In the genomic region with DNA sequence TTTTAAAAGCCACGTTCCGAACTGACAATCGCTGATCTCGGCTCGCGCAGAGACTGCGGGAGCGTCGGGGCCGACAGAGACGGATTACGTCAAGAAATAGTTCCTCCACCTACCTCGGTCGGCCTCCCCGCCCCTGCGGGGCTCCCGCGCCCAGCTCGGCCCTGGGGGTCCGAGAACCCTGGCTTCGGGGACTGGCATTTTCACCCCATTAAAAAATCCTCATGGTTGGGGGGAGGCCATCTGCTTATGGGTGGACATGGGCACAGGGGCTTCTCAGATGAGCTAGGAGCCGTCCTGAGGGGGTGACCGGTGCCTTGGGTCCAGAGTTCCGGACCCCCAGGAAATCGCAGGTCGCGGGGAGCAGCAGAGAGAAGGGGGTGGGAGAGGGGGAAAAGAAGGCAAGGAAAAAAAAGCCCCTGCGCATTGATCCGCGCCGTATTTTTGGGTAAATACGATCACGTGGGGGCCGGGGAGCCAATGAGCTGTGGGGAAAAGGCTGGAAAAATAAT, we compare ENCODE assay signal across 1 cellular context.
A peak's percentile ranks its signal among the peaks of the same experiment; 100 is the strongest.
TF ChIP-seq lines count a peak whose summit lies in the region.

No MANE protein-coding gene starts in this region.

TF ChIP-seq in K562, 482 proteins besides CTCF, POLR2A, EP300 and RAD21 (continued from another document and continues in another):
- TF ChIP-seq AFF1 (IDR thresholded peaks at IDR 0.05; ENCODE audit: low read depth in 1 of 2, partially characterized antibody in 2 of 2): peak in 1 of 2 experiments; percentile 36
- TF ChIP-seq POLR2G (IDR thresholded peaks at IDR 0.05; ENCODE audit: low read depth, low read length): no peak
- TF ChIP-seq THRAP3 (IDR thresholded peaks at IDR 0.05; ENCODE audit: borderline replicate concordance): no peak
- TF ChIP-seq, protein P1, sequence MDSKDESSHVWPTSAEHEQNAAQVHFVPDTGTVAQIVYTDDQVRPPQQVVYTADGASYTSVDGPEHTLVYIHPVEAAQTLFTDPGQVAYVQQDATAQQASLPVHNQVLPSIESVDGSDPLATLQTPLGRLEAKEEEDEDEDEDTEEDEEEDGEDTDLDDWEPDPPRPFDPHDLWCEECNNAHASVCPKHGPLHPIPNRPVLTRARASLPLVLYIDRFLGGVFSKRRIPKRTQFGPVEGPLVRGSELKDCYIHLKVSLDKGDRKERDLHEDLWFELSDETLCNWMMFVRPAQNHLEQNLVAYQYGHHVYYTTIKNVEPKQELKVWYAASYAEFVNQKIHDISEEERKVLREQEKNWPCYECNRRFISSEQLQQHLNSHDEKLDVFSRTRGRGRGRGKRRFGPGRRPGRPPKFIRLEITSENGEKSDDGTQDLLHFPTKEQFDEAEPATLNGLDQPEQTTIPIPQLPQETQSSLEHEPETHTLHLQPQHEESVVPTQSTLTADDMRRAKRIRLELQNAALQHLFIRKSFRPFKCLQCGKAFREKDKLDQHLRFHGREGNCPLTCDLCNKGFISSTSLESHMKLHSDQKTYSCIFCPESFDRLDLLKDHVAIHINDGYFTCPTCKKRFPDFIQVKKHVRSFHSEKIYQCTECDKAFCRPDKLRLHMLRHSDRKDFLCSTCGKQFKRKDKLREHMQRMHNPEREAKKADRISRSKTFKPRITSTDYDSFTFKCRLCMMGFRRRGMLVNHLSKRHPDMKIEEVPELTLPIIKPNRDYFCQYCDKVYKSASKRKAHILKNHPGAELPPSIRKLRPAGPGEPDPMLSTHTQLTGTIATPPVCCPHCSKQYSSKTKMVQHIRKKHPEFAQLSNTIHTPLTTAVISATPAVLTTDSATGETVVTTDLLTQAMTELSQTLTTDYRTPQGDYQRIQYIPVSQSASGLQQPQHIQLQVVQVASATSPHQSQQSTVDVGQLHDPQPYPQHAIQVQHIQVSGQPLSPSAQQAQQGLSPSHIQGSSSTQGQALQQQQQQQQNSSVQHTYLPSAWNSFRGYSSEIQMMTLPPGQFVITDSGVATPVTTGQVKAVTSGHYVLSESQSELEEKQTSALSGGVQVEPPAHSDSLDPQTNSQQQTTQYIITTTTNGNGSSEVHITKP (IDR thresholded peaks at IDR 0.05; ENCODE audit: partially characterized antibody): peak; percentile 96
- TF ChIP-seq NR2C1 (IDR thresholded peaks at IDR 0.05): no peak
- no peak for TF ChIP-seq NR2C1 (tag; IDR thresholded peaks at IDR 0.05)
- no peak for TF ChIP-seq SRSF7 (optimal IDR thresholded peaks at IDR 0.05; ENCODE audit: low read depth, low read length)
- no peak for TF ChIP-seq HNRNPL (IDR thresholded peaks at IDR 0.05; ENCODE audit: low read depth, low read length)
- TF ChIP-seq SMAD1 (IDR thresholded peaks at IDR 0.05; ENCODE audit: low read depth, low read length, partially characterized antibody): no peak
- TF ChIP-seq, protein P2, sequence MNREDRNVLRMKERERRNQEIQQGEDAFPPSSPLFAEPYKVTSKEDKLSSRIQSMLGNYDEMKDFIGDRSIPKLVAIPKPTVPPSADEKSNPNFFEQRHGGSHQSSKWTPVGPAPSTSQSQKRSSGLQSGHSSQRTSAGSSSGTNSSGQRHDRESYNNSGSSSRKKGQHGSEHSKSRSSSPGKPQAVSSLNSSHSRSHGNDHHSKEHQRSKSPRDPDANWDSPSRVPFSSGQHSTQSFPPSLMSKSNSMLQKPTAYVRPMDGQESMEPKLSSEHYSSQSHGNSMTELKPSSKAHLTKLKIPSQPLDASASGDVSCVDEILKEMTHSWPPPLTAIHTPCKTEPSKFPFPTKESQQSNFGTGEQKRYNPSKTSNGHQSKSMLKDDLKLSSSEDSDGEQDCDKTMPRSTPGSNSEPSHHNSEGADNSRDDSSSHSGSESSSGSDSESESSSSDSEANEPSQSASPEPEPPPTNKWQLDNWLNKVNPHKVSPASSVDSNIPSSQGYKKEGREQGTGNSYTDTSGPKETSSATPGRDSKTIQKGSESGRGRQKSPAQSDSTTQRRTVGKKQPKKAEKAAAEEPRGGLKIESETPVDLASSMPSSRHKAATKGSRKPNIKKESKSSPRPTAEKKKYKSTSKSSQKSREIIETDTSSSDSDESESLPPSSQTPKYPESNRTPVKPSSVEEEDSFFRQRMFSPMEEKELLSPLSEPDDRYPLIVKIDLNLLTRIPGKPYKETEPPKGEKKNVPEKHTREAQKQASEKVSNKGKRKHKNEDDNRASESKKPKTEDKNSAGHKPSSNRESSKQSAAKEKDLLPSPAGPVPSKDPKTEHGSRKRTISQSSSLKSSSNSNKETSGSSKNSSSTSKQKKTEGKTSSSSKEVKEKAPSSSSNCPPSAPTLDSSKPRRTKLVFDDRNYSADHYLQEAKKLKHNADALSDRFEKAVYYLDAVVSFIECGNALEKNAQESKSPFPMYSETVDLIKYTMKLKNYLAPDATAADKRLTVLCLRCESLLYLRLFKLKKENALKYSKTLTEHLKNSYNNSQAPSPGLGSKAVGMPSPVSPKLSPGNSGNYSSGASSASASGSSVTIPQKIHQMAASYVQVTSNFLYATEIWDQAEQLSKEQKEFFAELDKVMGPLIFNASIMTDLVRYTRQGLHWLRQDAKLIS (CRISPR knock-in tag; IDR thresholded peaks at IDR 0.05): no peak
- TF ChIP-seq ELF1 (tag; IDR thresholded peaks at IDR 0.05): no peak
- TF ChIP-seq RAD51 (IDR thresholded peaks at IDR 0.05; ENCODE audit: borderline replicate concordance, low read depth): peak; percentile 94
- TF ChIP-seq, protein P3, sequence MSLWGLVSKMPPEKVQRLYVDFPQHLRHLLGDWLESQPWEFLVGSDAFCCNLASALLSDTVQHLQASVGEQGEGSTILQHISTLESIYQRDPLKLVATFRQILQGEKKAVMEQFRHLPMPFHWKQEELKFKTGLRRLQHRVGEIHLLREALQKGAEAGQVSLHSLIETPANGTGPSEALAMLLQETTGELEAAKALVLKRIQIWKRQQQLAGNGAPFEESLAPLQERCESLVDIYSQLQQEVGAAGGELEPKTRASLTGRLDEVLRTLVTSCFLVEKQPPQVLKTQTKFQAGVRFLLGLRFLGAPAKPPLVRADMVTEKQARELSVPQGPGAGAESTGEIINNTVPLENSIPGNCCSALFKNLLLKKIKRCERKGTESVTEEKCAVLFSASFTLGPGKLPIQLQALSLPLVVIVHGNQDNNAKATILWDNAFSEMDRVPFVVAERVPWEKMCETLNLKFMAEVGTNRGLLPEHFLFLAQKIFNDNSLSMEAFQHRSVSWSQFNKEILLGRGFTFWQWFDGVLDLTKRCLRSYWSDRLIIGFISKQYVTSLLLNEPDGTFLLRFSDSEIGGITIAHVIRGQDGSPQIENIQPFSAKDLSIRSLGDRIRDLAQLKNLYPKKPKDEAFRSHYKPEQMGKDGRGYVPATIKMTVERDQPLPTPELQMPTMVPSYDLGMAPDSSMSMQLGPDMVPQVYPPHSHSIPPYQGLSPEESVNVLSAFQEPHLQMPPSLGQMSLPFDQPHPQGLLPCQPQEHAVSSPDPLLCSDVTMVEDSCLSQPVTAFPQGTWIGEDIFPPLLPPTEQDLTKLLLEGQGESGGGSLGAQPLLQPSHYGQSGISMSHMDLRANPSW (CRISPR knock-in tag; IDR thresholded peaks at IDR 0.05): no peak
- no peak for TF ChIP-seq CBFA2T3 (IDR thresholded peaks at IDR 0.05)
- TF ChIP-seq SMARCC2 (IDR thresholded peaks at IDR 0.05; ENCODE audit: low read depth): no peak
- TF ChIP-seq ZNF134 (CRISPR knock-in tag; conservative IDR thresholded peaks at IDR 0.05): no peak
- TF ChIP-seq PTBP1 (IDR thresholded peaks at IDR 0.05; ENCODE audit: low read depth, low read length): no peak
- peak; percentile 67 to 70 for TF ChIP-seq NRF1 (conservative IDR thresholded peaks at IDR 0.05 in 1 of 2, IDR thresholded peaks at IDR 0.05 in 1 of 2)
- no peak for TF ChIP-seq KAT7 (CRISPR knock-in tag; IDR thresholded peaks at IDR 0.05; ENCODE audit: borderline replicate concordance)
- no peak for TF ChIP-seq HCFC1 (IDR thresholded peaks at IDR 0.05; ENCODE audit: low read depth, low read length)
- TF ChIP-seq ZNF24 (IDR thresholded peaks at IDR 0.05): no peak
- TF ChIP-seq HDAC1 (IDR thresholded peaks at IDR 0.05): no peak
- TF ChIP-seq GATAD2B (IDR thresholded peaks at IDR 0.05; ENCODE audit: borderline replicate concordance): no peak
- no peak for TF ChIP-seq NFE2L1 (tag; IDR thresholded peaks at IDR 0.05; ENCODE audit: borderline replicate concordance, low read depth)
- TF ChIP-seq TEAD4 (IDR thresholded peaks at IDR 0.05; ENCODE audit: low read length): no peak
- TF ChIP-seq TEAD4 (CRISPR knock-in tag; IDR thresholded peaks at IDR 0.05; ENCODE audit: borderline replicate concordance): no peak
- TF ChIP-seq CHD7 (IDR thresholded peaks at IDR 0.05; ENCODE audit: low read depth, low read length): peak; percentile 20
- TF ChIP-seq HDAC8 (tag; IDR thresholded peaks at IDR 0.05): no peak
- TF ChIP-seq KHSRP (IDR thresholded peaks at IDR 0.05): no peak
- no peak for TF ChIP-seq ZZZ3 (IDR thresholded peaks at IDR 0.05)
